Comparison of ENCODE assay signal across 26 cellular contexts in genomic region chr1:119906927-119907652, GRCh38. TPM values are rescaled to one million over a fixed set of nuclear protein-coding genes. Genes with fewer than 3 reads are reported as not detected.
A peak's percentile ranks its signal among the peaks of the same experiment; 100 is the strongest.
DNase-seq lines count a peak whose midpoint lies in the region; ATAC-seq and TF ChIP-seq lines count a peak whose summit lies in the region.
"Had no signal": no experiment of that assay in that cellular context is flagged by ENCODE, and none has a peak within 500 bp of the region (broad histone marks: within the 10 kb centered on the region; RNA-seq: fewer than 3 reads in every experiment).

No MANE protein-coding gene starts in this region.

- H3K9ac ChIP-seq in neuronal stem cell (ENCODE audit: low read depth, low read length, poor library complexity) (no peak overlapping the region), trophoblast cell (ENCODE audit: low read length) (no peak overlapping the region)

- intact Hi-C loops in Panc1 (cut with micrococcal nuclease; ENCODE audit: unreplicated experiment), result no loop called here

- no peak overlapping the region for H4K12ac ChIP-seq in trophoblast cell (ENCODE audit: low read depth, low read length)

- ATAC-seq in Panc1 (peak; percentile 42; the same call in 1 of the 2 replicates), left lobe of liver (peak; percentile 90), HG03565 (IDR thresholded peaks at IDR 0.05; ENCODE audit: unreplicated experiment) (no peak)

- peak overlapping the region; percentile 32 for H2AK5ac ChIP-seq in neuronal stem cell (ENCODE audit: low read depth, low read length)
- H2AK5ac ChIP-seq in trophoblast cell (ENCODE audit: low read length), result no peak overlapping the region

- H3K18ac ChIP-seq in neuronal stem cell (ENCODE audit: low read length), result peak overlapping the region; percentile 46
- H3K18ac ChIP-seq in trophoblast cell (ENCODE audit: low read length), result no peak overlapping the region

- H3K36me3 ChIP-seq in Panc1 (ENCODE audit: control insufficient read depth, insufficient read depth, low read length), result no peaks in the 10 kb centered on the region; the same call in 1 of the 2 replicates
- H3K36me3 ChIP-seq in Peyer's patch, result no peaks in the 10 kb centered on the region
- no peaks in the 10 kb centered on the region for H3K36me3 ChIP-seq in neuronal stem cell (replicated peaks in 1 of 2; ENCODE audit: control insufficient read depth in 2 of 2, insufficient read depth in 2 of 2, low read length in 2 of 2)
- no peaks in the 10 kb centered on the region for H3K36me3 ChIP-seq in trophoblast cell (ENCODE audit: control insufficient read depth in 1 of 2, insufficient read depth in 2 of 2, low read length in 2 of 2)
- H3K36me3 ChIP-seq: HAP-1 had no signal

- no peak for TF ChIP-seq CTCF in Panc1 (IDR thresholded peaks at IDR 0.05)
- no peak for TF ChIP-seq CTCF in Peyer's patch (IDR thresholded peaks at IDR 0.05)

- H3K79me2 ChIP-seq in trophoblast cell (ENCODE audit: control insufficient read depth, insufficient read depth, low read length, poor library complexity), result no peaks in the 10 kb centered on the region

- no peak overlapping the region for H3K14ac ChIP-seq in neuronal stem cell (ENCODE audit: low read length)
- no peak overlapping the region for H3K14ac ChIP-seq in trophoblast cell (ENCODE audit: low read length)

- H3K4me1 ChIP-seq in Panc1 (ENCODE audit: control insufficient read depth, insufficient read depth, low read length) (no peaks in the 10 kb centered on the region), Peyer's patch (no peaks in the 10 kb centered on the region), neuronal stem cell (ENCODE audit: control insufficient read depth in 2 of 2, insufficient read depth in 1 of 2, low read depth in 1 of 2, low read length in 2 of 2) (peaks cover 0 to 1% of the 10 kb centered on the region in 2 donors), trophoblast cell (ENCODE audit: control insufficient read depth in 1 of 2, insufficient read depth in 2 of 2, low read length in 2 of 2) (no peaks in the 10 kb centered on the region)
- H3K4me1 ChIP-seq: HAP-1 had no signal

- H3K27ac ChIP-seq in Panc1 (ENCODE audit: low read length) (no peak overlapping the region), Peyer's patch (no peak overlapping the region), neuronal stem cell (replicated peaks; ENCODE audit: low read length) (no peak overlapping the region), trophoblast cell (ENCODE audit: low read depth, low read length) (no peak overlapping the region)
- H3K27ac ChIP-seq: PC-9, RWPE1 had no signal

- H2BK5ac ChIP-seq in neuronal stem cell (ENCODE audit: low read length) (no peak overlapping the region), trophoblast cell (ENCODE audit: low read depth, low read length, poor library complexity) (no peak overlapping the region)

- H3K9me3 ChIP-seq in Panc1 (ENCODE audit: control insufficient read depth, insufficient read depth, low read depth, low read length) (no peaks in the 10 kb centered on the region), Peyer's patch (no peaks in the 10 kb centered on the region), neuronal stem cell (replicated peaks in 1 of 2; ENCODE audit: control insufficient read depth in 2 of 2, insufficient read depth in 1 of 2, low read depth in 1 of 2, low read length in 2 of 2) (no peaks in the 10 kb centered on the region), trophoblast cell (ENCODE audit: insufficient read depth, low read depth, low read length) (peaks cover 6% of the 10 kb centered on the region)
- H3K9me3 ChIP-seq: HAP-1 had no signal

- no peak overlapping the region for H2BK120ac ChIP-seq in neuronal stem cell (ENCODE audit: low read depth, low read length)
- no peak overlapping the region for H2BK120ac ChIP-seq in trophoblast cell (ENCODE audit: insufficient read depth, low read length, poor library complexity)

- H4K91ac ChIP-seq in neuronal stem cell (ENCODE audit: low read depth, low read length, poor library complexity) (no peak overlapping the region), trophoblast cell (ENCODE audit: low read depth, low read length) (no peak overlapping the region)

- H2BK15ac ChIP-seq in neuronal stem cell (ENCODE audit: low read length), result peak overlapping the region; percentile 33

- H3K23ac ChIP-seq in neuronal stem cell (ENCODE audit: low read depth, low read length, poor library complexity) (peak overlapping the region; percentile 75), trophoblast cell (ENCODE audit: low read length) (no peak overlapping the region)

- BruUV-seq in Panc1 (replicated peaks; lab: Mats Ljungman, UMichigan), result no TSS peak

- H3K27me3 ChIP-seq in Panc1 (ENCODE audit: control insufficient read depth, insufficient read depth, low read length), result peaks cover 13% of the 10 kb centered on the region
- no peaks in the 10 kb centered on the region for H3K27me3 ChIP-seq in Peyer's patch
- H3K27me3 ChIP-seq in neuronal stem cell (ENCODE audit: control insufficient read depth in 3 of 3, insufficient read depth in 3 of 3, low read depth in 1 of 3, low read length in 3 of 3), result peaks cover 0 to 9% (median 0%) of the 10 kb centered on the region in 3 experiments
- no peaks in the 10 kb centered on the region for H3K27me3 ChIP-seq in trophoblast cell (ENCODE audit: insufficient read depth, low read length)
- H3K27me3 ChIP-seq: MG63 had no signal

- POLR2A ChIA-PET in Panc1 (lab: Charles Lee), result no interaction called here

- in situ Hi-C loops in Panc1 (cut with HindIII; ENCODE audit: low pct_unique_long_range_greater_than_20kb, low sequenced_read_pairs), result no loop called here

- TF ChIP-seq POLR2A in Peyer's patch (IDR thresholded peaks at IDR 0.05), result no peak

- H3K4me2 ChIP-seq in neuronal stem cell (ENCODE audit: insufficient read depth, low read length, poor library complexity, severe bottlenecking) (no peak overlapping the region), trophoblast cell (ENCODE audit: low read length) (no peak overlapping the region)
- H3K4me2 ChIP-seq: PC-9 had no signal

- H4K8ac ChIP-seq in neuronal stem cell (ENCODE audit: low read depth, low read length), result no peak overlapping the region
- no peak overlapping the region for H4K8ac ChIP-seq in trophoblast cell (ENCODE audit: low read depth, low read length)

- H2AFZ ChIP-seq in neuronal stem cell (ENCODE audit: low read length) (no peak overlapping the region), trophoblast cell (ENCODE audit: insufficient read depth, low read length, poor library complexity) (no peak overlapping the region)
- H2AFZ ChIP-seq: PC-9 had no signal

- H3K79me1 ChIP-seq in neuronal stem cell (ENCODE audit: low read depth, low read length) (no peaks in the 10 kb centered on the region), trophoblast cell (ENCODE audit: low read length) (no peaks in the 10 kb centered on the region)

- CTCF ChIA-PET in Panc1 (lab: Charles Lee), result no interaction called here

- no CpG with 5 or more reads among the region's 4 CpGs for WGBS in neuronal stem cell (ENCODE audit: extremely low coverage in 2 of 2, insufficient read length in 2 of 2, insufficient replicate concordance in 1 of 2), 2 donors
- no CpG with 5 or more reads among the region's 4 CpGs for WGBS in trophoblast cell (ENCODE audit: extremely low coverage, insufficient coverage, insufficient read length)

- no peak overlapping the region for H3K4ac ChIP-seq in neuronal stem cell (ENCODE audit: low read length)
- H3K4ac ChIP-seq in trophoblast cell (ENCODE audit: low read depth, low read length), result no peak overlapping the region

- DNase-seq in Panc1 (ENCODE audit: low read depth, low spot score) (no peak), Peyer's patch (peak in 2 of 3 donors; percentile 63 to 76), left lobe of liver (ENCODE audit: low spot score) (peak; percentile 72), neuronal stem cell (ENCODE audit: low spot score) (no peak), trophoblast cell (no peak), NCI-H1930 (lab: John Stamatoyannopoulos, UW) (no peak)
- DNase-seq: C1 segment of cervical spinal cord; CD4-positive, alpha-beta memory T cell; COR-L47; DMS79 treated with DMSO at 0.1 percent for 48 hours; GOT3; IMR-90; KG1; MG63; NCI-H1105 treated with DMSO at 0.1 percent for 48 hours; NCI-H146; NCI-H2029; NCI-H446; NCI-H526; PC-9; SHP77 had no signal

- H2BK12ac ChIP-seq in neuronal stem cell (ENCODE audit: low read length) (no peak overlapping the region), trophoblast cell (ENCODE audit: low read length) (no peak overlapping the region)

- H3K4me3 ChIP-seq in Panc1 (ENCODE audit: low read depth in 2 of 2, low read length in 2 of 2), result no peak overlapping the region
- no peak overlapping the region for H3K4me3 ChIP-seq in Peyer's patch
- no peak overlapping the region for H3K4me3 ChIP-seq in neuronal stem cell (ENCODE audit: low read length in 2 of 2)
- no peak overlapping the region for H3K4me3 ChIP-seq in trophoblast cell (ENCODE audit: low read depth, low read length)
- H3K4me3 ChIP-seq: HAP-1, MG63, PC-9 had no signal

RNA-seq across cellular contexts. Expression of gene ADAM30, which starts 10.8 kb away (rescaled TPM):
- not detected for total RNA-seq in Panc1 (2021; ENCODE audit: unreplicated experiment)
- polyA plus RNA-seq in Panc1 (2012; ENCODE audit: insufficient read length), result not detected
- total RNA-seq in Peyer's patch, result not detected
- not detected for total RNA-seq in left lobe of liver
- not detected for polyA plus RNA-seq in neuronal stem cell (2013, experiment 1 of 2)
- polyA plus RNA-seq in neuronal stem cell (2013, experiment 2 of 2), result not detected
- not detected in 2 replicates for polyA plus RNA-seq in trophoblast cell (2013)
- total RNA-seq: A673; CD4-positive, alpha-beta memory T cell; IMR-90; PC-9; SK-MEL-5 had no signal
- polyA plus RNA-seq: CD4-positive, alpha-beta memory T cell; IMR-90 had no signal

Comparison
In these comparisons a context has a peak if more than half of its experiments do, and no peak if none do; other contexts are left out.
1. DNase-seq: peak in Peyer's patch (2 of 3) and left lobe of liver (single experiment); none in Panc1 (single experiment), neuronal stem cell (single experiment), trophoblast cell (0 of 2) and NCI-H1930 (0 of 2).